1 cellular context compared by ENCODE assay signal in the genomic region with DNA sequence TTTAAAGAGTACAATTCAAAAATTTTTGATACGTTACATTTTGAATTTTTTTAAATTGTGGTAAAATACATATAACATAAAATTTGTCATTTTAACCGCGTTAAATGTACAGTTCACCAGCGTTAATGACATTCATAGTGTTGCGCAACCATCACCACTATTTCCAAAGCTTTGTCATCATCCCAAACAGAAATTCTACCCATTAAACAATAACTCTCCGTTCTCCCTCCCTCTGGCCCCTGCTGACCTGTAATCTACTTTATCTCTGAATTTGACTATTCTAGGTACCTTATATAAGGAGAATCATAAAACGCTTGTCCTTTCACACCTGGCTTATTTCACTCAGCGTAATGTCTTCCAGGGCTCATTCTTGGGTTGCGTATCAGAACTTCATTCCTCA.
TF ChIP-seq lines count a peak whose summit lies in the region.

No MANE protein-coding gene starts in this region.

TF ChIP-seq in K562, 482 proteins besides CTCF, POLR2A, EP300 and RAD21 (continued from another document):
- TF ChIP-seq, protein P1, sequence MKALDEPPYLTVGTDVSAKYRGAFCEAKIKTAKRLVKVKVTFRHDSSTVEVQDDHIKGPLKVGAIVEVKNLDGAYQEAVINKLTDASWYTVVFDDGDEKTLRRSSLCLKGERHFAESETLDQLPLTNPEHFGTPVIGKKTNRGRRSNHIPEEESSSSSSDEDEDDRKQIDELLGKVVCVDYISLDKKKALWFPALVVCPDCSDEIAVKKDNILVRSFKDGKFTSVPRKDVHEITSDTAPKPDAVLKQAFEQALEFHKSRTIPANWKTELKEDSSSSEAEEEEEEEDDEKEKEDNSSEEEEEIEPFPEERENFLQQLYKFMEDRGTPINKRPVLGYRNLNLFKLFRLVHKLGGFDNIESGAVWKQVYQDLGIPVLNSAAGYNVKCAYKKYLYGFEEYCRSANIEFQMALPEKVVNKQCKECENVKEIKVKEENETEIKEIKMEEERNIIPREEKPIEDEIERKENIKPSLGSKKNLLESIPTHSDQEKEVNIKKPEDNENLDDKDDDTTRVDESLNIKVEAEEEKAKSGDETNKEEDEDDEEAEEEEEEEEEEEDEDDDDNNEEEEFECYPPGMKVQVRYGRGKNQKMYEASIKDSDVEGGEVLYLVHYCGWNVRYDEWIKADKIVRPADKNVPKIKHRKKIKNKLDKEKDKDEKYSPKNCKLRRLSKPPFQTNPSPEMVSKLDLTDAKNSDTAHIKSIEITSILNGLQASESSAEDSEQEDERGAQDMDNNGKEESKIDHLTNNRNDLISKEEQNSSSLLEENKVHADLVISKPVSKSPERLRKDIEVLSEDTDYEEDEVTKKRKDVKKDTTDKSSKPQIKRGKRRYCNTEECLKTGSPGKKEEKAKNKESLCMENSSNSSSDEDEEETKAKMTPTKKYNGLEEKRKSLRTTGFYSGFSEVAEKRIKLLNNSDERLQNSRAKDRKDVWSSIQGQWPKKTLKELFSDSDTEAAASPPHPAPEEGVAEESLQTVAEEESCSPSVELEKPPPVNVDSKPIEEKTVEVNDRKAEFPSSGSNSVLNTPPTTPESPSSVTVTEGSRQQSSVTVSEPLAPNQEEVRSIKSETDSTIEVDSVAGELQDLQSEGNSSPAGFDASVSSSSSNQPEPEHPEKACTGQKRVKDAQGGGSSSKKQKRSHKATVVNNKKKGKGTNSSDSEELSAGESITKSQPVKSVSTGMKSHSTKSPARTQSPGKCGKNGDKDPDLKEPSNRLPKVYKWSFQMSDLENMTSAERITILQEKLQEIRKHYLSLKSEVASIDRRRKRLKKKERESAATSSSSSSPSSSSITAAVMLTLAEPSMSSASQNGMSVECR (CRISPR knock-in tag; IDR thresholded peaks at IDR 0.05) = no peak
TF ChIP-seq in K562: peak in this region for 4.
